In the genomic region with DNA sequence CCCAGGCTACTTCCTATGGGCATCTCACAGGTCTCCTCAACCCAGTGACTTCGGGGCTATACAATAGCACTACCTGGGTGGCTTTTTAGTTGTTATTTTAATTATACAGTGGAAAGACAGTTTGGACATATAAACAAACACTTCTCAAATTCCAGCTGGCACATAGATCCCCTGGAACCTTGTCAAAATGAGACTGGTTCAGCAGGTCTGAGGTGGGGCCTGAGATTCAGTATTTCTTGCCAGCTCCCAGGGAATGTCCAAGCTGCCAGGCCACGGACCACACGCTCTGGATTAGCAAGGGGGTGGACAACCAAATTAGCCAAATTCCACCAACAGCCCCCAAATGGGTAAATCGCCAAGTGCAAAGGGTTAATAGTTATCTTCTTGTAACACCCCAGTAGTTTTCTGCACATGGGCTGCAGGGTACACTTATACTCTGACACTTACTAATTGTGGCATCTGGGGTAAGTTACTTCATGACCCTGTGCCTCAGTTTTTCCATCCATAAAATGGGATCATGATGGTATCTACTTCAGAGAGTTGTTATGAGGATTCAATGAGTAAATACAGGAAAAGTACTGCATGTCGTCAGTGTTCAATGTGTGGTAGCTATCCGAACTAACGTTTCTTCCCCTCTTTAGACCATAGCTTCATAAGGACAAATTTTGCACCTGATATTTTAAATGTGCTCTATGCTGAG, we compare ENCODE assay signal across 15 cellular contexts.
DNase-seq lines count a peak whose midpoint lies in the region; ATAC-seq and TF ChIP-seq lines count a peak whose summit lies in the region.
"Had no signal": no experiment of that assay in that cellular context is flagged by ENCODE, and none has a peak within 500 bp of the region (broad histone marks: within the 10 kb centered on the region; RNA-seq: fewer than 3 reads in every experiment).

No MANE protein-coding gene starts in this region.

- no peak for ATAC-seq in stimulated activated naive CD8-positive, alpha-beta T cell treated with anti-CD3 and anti-CD28 coated beads, Interleukin-15, amount 100 ng/mL, for 72 hours
- ATAC-seq in HG03175 (IDR thresholded peaks at IDR 0.05; ENCODE audit: unreplicated experiment) (no peak), GM19397 (IDR thresholded peaks at IDR 0.05; ENCODE audit: unreplicated experiment) (no peak)

- no peaks in the 10 kb centered on the region for H3K4me1 ChIP-seq in hepatocyte (ENCODE audit: insufficient read depth)

- no peaks in the 10 kb centered on the region for H3K9me3 ChIP-seq in hepatocyte (ENCODE audit: low read depth)

- no peaks in the 10 kb centered on the region for H4K20me1 ChIP-seq in hepatocyte (ENCODE audit: insufficient read depth, poor library complexity, severe bottlenecking)

- no peaks in the 10 kb centered on the region for H3K27me3 Mint-ChIP-seq in stimulated activated naive CD8-positive, alpha-beta T cell treated with anti-CD3 and anti-CD28 coated beads, Interleukin-15, amount 100 ng/mL, for 72 hours

- H3K27ac ChIP-seq in 22Rv1 (peak overlapping the region; percentile 41), C4-2B (peak overlapping the region; percentile 63), hepatocyte (peak overlapping the region; percentile 82)

- no peak overlapping the region for H3K4me3 ChIP-seq in hepatocyte

- peaks cover 0 to 13% of the 10 kb centered on the region in 2 donors for H3K9me3 Mint-ChIP-seq in stimulated activated naive CD8-positive, alpha-beta T cell treated with anti-CD3 and anti-CD28 coated beads, Interleukin-15, amount 100 ng/mL, for 72 hours
- H3K9me3 Mint-ChIP-seq: H9 had no signal

- DNase-seq in NCI-H2196 treated with DMSO at 0.1 percent for 48 hours (lab: John Stamatoyannopoulos, UW; ENCODE audit: unreplicated experiment) (peak; percentile 62), hepatocyte (ENCODE audit: low spot score) (no peak), DMS 273 treated with DMSO at 0.1 percent for 48 hours (lab: John Stamatoyannopoulos, UW) (no peak)
- no peak for DNase-seq in stimulated activated naive CD8-positive, alpha-beta T cell treated with anti-CD3 and anti-CD28 coated beads, Interleukin-15, amount 100 ng/mL, for 72 hours
- DNase-seq: H9, NCI-H1048, NCI-H1694, NCI-H2227 treated with DMSO at 0.1 percent for 48 hours, SHP77 had no signal

- no peaks in the 10 kb centered on the region for H3K9me2 ChIP-seq in hepatocyte (replicated peaks; ENCODE audit: insufficient read depth)

- no peaks in the 10 kb centered on the region for H3K27me3 ChIP-seq in hepatocyte

- H3K4me3 Mint-ChIP-seq in stimulated activated naive CD8-positive, alpha-beta T cell treated with anti-CD3 and anti-CD28 coated beads, Interleukin-15, amount 100 ng/mL, for 72 hours = no peak overlapping the region
- H3K4me3 Mint-ChIP-seq: H9; T-helper 2 cell treated with Interferon-gamma antibody and Interleukin-4, amounts not matched to agents 5 μg/mL and 100 μg/mL, for 36 hours had no signal

- no peaks in the 10 kb centered on the region for H3K79me2 ChIP-seq in hepatocyte

- TF ChIP-seq CTCF in 22Rv1 (IDR thresholded peaks at IDR 0.05) (no peak), C4-2B (conservative IDR thresholded peaks at IDR 0.05) (no peak), hepatocyte (IDR thresholded peaks at IDR 0.05; ENCODE audit: poor library complexity) (no peak)

- H2AFZ ChIP-seq in hepatocyte = no peak overlapping the region

- no peak overlapping the region for H3K27ac Mint-ChIP-seq in stimulated activated naive CD8-positive, alpha-beta T cell treated with anti-CD3 and anti-CD28 coated beads, Interleukin-15, amount 100 ng/mL, for 72 hours
- H3K27ac Mint-ChIP-seq: H9; IgD-negative memory B cell; T-helper 2 cell treated with Interferon-gamma antibody and Interleukin-4, amounts not matched to agents 5 μg/mL and 100 μg/mL, for 36 hours had no signal

- H3K36me3 ChIP-seq in hepatocyte (replicated peaks; ENCODE audit: insufficient read depth, low read depth) = no peaks in the 10 kb centered on the region

- no peaks in the 10 kb centered on the region for H3K4me1 Mint-ChIP-seq in stimulated activated naive CD8-positive, alpha-beta T cell treated with anti-CD3 and anti-CD28 coated beads, Interleukin-15, amount 100 ng/mL, for 72 hours
- H3K4me1 Mint-ChIP-seq: IgD-negative memory B cell had no signal

- 90% methylated on average over 7 of the region's 7 CpGs for WGBS in hepatocyte (ENCODE audit: low lambda C conversion rate, missing lambda C conversion rate)

- no peak overlapping the region for H3K4me2 ChIP-seq in hepatocyte
